26 cellular contexts compared by ENCODE assay signal in the genomic region with DNA sequence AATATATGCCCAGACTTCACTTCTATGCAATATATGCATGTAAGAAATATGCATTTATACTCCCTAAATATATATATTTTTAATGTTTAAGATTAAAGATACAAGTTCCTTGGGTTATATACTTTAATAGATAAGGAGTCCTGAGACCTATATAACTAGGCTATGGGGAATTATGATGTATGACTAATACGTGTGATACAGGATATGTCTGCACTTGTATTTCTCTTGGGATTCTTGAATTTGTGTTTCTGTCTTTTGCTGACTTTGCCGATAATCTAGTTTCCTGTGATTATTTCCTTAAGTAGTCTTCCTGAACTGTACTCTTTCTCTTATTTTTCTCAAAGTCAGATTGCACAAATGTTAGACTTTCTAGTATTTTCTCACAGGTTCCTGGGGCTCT.
"Had no signal": no experiment of that assay in that cellular context is flagged by ENCODE, and none has a peak within 500 bp of the region (broad histone marks: within the 10 kb centered on the region; RNA-seq: fewer than 3 reads in every experiment).

No MANE protein-coding gene starts in this region.

- H3K27ac ChIP-seq: gastroesophageal sphincter, heart left ventricle, hepatocyte, lower lobe of right lung, neural progenitor cell, parathyroid adenoma, suprapubic skin, transverse colon, upper lobe of right lung, uterus had no signal

- FAIRE-seq: colon had no signal

- H3K36me3 ChIP-seq: lower lobe of right lung, neural progenitor cell, suprapubic skin, transverse colon, upper lobe of right lung, uterus had no signal

- H3K4me1 ChIP-seq: gastroesophageal sphincter, lower lobe of right lung, parathyroid adenoma, transverse colon, upper lobe of right lung, uterus had no signal

- H3K79me2 ChIP-seq: hepatocyte, parathyroid adenoma had no signal

- DNase-seq: effector CD8-positive, alpha-beta T cell; endodermal cell; erythroblast; foreskin fibroblast; heart left ventricle; kidney glomerular epithelial cell; left ventricle myocardium superior; lower lobe of right lung; stimulated activated CD4-positive, alpha-beta T cell treated with anti-CD3 and anti-CD28 coated beads, Interleukin-12 subunit alpha, Interleukin-12 subunit beta, amount 100 ng/mL, for 4 hours; stimulated activated CD4-positive, alpha-beta T cell treated with anti-CD3 and anti-CD28 coated beads, Interleukin-1b, Interleukin-23, amount 100 ng/mL, for 48 hours; stimulated activated CD4-positive, alpha-beta T cell treated with anti-CD3 and anti-CD28 coated beads, Interleukin-4, amount 100 ng/mL, for 1 hour; stimulated activated CD8-positive, alpha-beta memory T cell treated with anti-CD3 and anti-CD28 coated beads, Interleukin-4, amount 100 ng/mL, for 48 hours; stimulated activated naive CD4-positive, alpha-beta T cell; stimulated activated naive CD8-positive, alpha-beta T cell treated with anti-CD3 and anti-CD28 coated beads, Interleukin-15, amount 100 ng/mL, for 72 hours; transverse colon; upper lobe of right lung; uterus had no signal

- H3K4me3 ChIP-seq: gastroesophageal sphincter, heart left ventricle, hepatocyte, lower lobe of right lung, neural progenitor cell, smooth muscle cell, suprapubic skin, transverse colon, upper lobe of right lung, uterus had no signal

- H2AFZ ChIP-seq: hepatocyte, neural progenitor cell, parathyroid adenoma had no signal

- H3K9ac ChIP-seq: neural progenitor cell, parathyroid adenoma had no signal

- H3K9me3 ChIP-seq: gastroesophageal sphincter, heart left ventricle, lower lobe of right lung, suprapubic skin, transverse colon, upper lobe of right lung, uterus had no signal

- H3K27me3 ChIP-seq: gastroesophageal sphincter, heart left ventricle, hepatocyte, neural progenitor cell, suprapubic skin, transverse colon, upper lobe of right lung, uterus had no signal

- ATAC-seq: gastroesophageal sphincter; heart left ventricle; left ventricle myocardium superior; lower lobe of right lung; natural killer cell treated with Interleukin-12 subunit alpha and Interleukin-12 subunit beta and Interleukin-15 and Interleukin-18, amount 100 ng/mL, for 72 hours; sciatic nerve; stimulated activated naive CD8-positive, alpha-beta T cell treated with anti-CD3 and anti-CD28 coated beads, Interleukin-15, amount 100 ng/mL, for 72 hours; upper lobe of right lung had no signal

- H3K4me2 ChIP-seq: hepatocyte, smooth muscle cell had no signal
